ENCODE assay signal across 15 cellular contexts in the genomic region with DNA sequence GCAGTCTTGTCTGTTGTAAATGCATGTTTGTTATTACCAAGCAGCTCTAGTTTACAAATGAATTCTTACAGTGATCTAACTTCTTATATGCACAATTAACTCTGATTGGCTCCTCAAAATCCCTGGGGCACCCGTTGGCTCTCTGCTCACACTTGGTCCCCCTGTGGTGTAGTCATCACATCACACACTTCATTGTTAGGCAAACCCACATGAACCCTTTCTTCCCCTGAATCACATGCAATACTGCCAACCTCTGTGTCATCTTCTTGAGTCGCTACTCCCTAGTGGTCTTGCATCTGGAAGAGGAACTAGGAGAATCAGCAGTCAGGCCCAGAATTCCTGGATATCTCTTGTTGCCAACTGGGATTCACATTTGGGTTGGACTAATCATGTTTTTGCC.
A peak's percentile ranks its signal among the peaks of the same experiment; 100 is the strongest.
DNase-seq lines count a peak whose midpoint lies in the region; ATAC-seq and TF ChIP-seq lines count a peak whose summit lies in the region.
"Had no signal": no experiment of that assay in that cellular context is flagged by ENCODE, and none has a peak within 500 bp of the region (broad histone marks: within the 10 kb centered on the region; RNA-seq: fewer than 3 reads in every experiment).

No MANE protein-coding gene starts in this region.

- no peaks in the 10 kb centered on the region for H3K79me2 ChIP-seq in GM23338 (replicated peaks; ENCODE audit: insufficient read depth)

- intact Hi-C loops in sciatic nerve (cut with DNase I) (no loop called here), left colon (cut with DNase I, micrococcal nuclease) (no loop called here)

- H3K27ac Mint-ChIP-seq in GM23338: no peak overlapping the region
- H3K27ac Mint-ChIP-seq: activated naive CD4-positive, alpha-beta T cell treated with anti-CD3 and anti-CD28 coated beads, Interleukin-2, amount 50 U/mL, for 24 hours; CD4-positive, alpha-beta T cell; natural killer cell had no signal

- TF ChIP-seq CTCF in GM23338 (conservative IDR thresholded peaks at IDR 0.05; ENCODE audit: low read depth in 2 of 2) (no peak), epithelial cell of esophagus (IDR thresholded peaks at IDR 0.05; ENCODE audit: insufficient read depth, low read depth, low read length, missing control alignments) (no peak)

- no peaks in the 10 kb centered on the region for H3K4me1 ChIP-seq in GM23338 (ENCODE audit: insufficient read depth)
- H3K4me1 ChIP-seq: thyroid gland had no signal

- H4K20me1 ChIP-seq in GM23338 (replicated peaks; ENCODE audit: insufficient read depth): no peaks in the 10 kb centered on the region

- H3K36me3 ChIP-seq in GM23338 (ENCODE audit: insufficient read depth): no peaks in the 10 kb centered on the region
- H3K36me3 ChIP-seq: thyroid gland had no signal

- no peak overlapping the region for H3K4me3 ChIP-seq in GM23338
- no peak overlapping the region for H3K4me3 ChIP-seq in epithelial cell of esophagus (ENCODE audit: low read length)
- H3K4me3 ChIP-seq: thyroid gland had no signal

- H3K4me2 ChIP-seq in GM23338: no peak overlapping the region

- H3K27ac ChIP-seq in GM23338 (ENCODE audit: low read depth): no peak overlapping the region
- H3K27ac ChIP-seq: thyroid gland had no signal

- no peaks in the 10 kb centered on the region for H3K27me3 ChIP-seq in GM23338 (ENCODE audit: insufficient read depth)
- H3K27me3 ChIP-seq: thyroid gland had no signal

- H3F3A ChIP-seq in GM23338 (replicated peaks; ENCODE audit: low read depth): no peaks in the 10 kb centered on the region

- ATAC-seq in GM23338: peak; percentile 36; the same call in 1 of the 3 replicates
- ATAC-seq in sciatic nerve: peak; percentile 56
- no peak for ATAC-seq in left colon
- no peak for ATAC-seq in HG03354 (IDR thresholded peaks at IDR 0.05; ENCODE audit: poor library complexity, severe bottlenecking, unreplicated experiment)
- ATAC-seq: natural killer cell had no signal

- no peak overlapping the region for H3K4me3 Mint-ChIP-seq in GM23338
- H3K4me3 Mint-ChIP-seq: activated naive CD4-positive, alpha-beta T cell treated with anti-CD3 and anti-CD28 coated beads, Interleukin-2, amount 50 U/mL, for 24 hours; CD4-positive, alpha-beta T cell; natural killer cell had no signal

- H3K36me3 Mint-ChIP-seq in GM23338 (ENCODE audit: low read depth): peaks cover 9% of the 10 kb centered on the region
- H3K36me3 Mint-ChIP-seq: activated naive CD4-positive, alpha-beta T cell treated with anti-CD3 and anti-CD28 coated beads, Interleukin-2, amount 50 U/mL, for 24 hours; natural killer cell had no signal

- H3K27me3 Mint-ChIP-seq in GM23338 (ENCODE audit: insufficient read depth, low read depth, poor library complexity): peaks cover 2% of the 10 kb centered on the region
- H3K27me3 Mint-ChIP-seq: activated naive CD4-positive, alpha-beta T cell treated with anti-CD3 and anti-CD28 coated beads, Interleukin-2, amount 50 U/mL, for 24 hours; CD4-positive, alpha-beta T cell had no signal

- no peak overlapping the region for H2AFZ ChIP-seq in GM23338

- peaks cover 10% of the 10 kb centered on the region; the same call in 1 of the 2 replicates for H3K9me2 ChIP-seq in GM23338 (ENCODE audit: insufficient read depth)

- H3K9me3 Mint-ChIP-seq in GM23338: peaks cover 16% of the 10 kb centered on the region
- H3K9me3 Mint-ChIP-seq: CD4-positive, alpha-beta T cell had no signal

- peaks cover 7% of the 10 kb centered on the region; the same call in 2 of the 3 replicates for H3K4me1 Mint-ChIP-seq in GM23338
- H3K4me1 Mint-ChIP-seq: activated naive CD4-positive, alpha-beta T cell treated with anti-CD3 and anti-CD28 coated beads, Interleukin-2, amount 50 U/mL, for 24 hours; natural killer cell had no signal

- DNase-seq in GM23338 (ENCODE audit: low spot score) (no peak), NCI-H69 (lab: John Stamatoyannopoulos, UW) (peak; percentile 41), epithelial cell of esophagus (ENCODE audit: low read depth) (peak; percentile 33), sciatic nerve (ENCODE audit: low spot score) (no peak), left colon (no peak)
- no peak for DNase-seq in activated CD4-positive, CD25-positive, alpha-beta regulatory T cell (lab: John Stamatoyannopoulos, UW)
- DNase-seq: CD4-positive, alpha-beta T cell; cerebellar nuclear complex; DND-41; natural killer cell; NCI-H2171; stimulated activated CD4-positive, alpha-beta T cell treated with anti-CD3 and anti-CD28 coated beads, Interleukin-1b, Interleukin-23, amount 100 ng/mL, for 48 hours; thyroid gland had no signal

TF ChIP-seq in GM23338, 12 proteins besides CTCF, POLR2A, EP300 and RAD21 (continues in another document):
- no peak for TF ChIP-seq ZNF114 (CRISPR knock-in tag; IDR thresholded peaks at IDR 0.05)
- TF ChIP-seq POLR2AphosphoS5 (IDR thresholded peaks at IDR 0.05; ENCODE audit: low read depth): no peak
- TF ChIP-seq EZH2phosphoT487 (IDR thresholded peaks at IDR 0.05; ENCODE audit: unreplicated experiment): no peak
- TF ChIP-seq STAT1 (IDR thresholded peaks at IDR 0.05; ENCODE audit: unreplicated experiment): no peak
- TF ChIP-seq, protein P1, sequence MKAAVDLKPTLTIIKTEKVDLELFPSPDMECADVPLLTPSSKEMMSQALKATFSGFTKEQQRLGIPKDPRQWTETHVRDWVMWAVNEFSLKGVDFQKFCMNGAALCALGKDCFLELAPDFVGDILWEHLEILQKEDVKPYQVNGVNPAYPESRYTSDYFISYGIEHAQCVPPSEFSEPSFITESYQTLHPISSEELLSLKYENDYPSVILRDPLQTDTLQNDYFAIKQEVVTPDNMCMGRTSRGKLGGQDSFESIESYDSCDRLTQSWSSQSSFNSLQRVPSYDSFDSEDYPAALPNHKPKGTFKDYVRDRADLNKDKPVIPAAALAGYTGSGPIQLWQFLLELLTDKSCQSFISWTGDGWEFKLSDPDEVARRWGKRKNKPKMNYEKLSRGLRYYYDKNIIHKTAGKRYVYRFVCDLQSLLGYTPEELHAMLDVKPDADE (IDR thresholded peaks at IDR 0.05): no peak
- no peak for TF ChIP-seq NANOG (IDR thresholded peaks at IDR 0.05; ENCODE audit: borderline replicate concordance)
- TF ChIP-seq, protein P2, sequence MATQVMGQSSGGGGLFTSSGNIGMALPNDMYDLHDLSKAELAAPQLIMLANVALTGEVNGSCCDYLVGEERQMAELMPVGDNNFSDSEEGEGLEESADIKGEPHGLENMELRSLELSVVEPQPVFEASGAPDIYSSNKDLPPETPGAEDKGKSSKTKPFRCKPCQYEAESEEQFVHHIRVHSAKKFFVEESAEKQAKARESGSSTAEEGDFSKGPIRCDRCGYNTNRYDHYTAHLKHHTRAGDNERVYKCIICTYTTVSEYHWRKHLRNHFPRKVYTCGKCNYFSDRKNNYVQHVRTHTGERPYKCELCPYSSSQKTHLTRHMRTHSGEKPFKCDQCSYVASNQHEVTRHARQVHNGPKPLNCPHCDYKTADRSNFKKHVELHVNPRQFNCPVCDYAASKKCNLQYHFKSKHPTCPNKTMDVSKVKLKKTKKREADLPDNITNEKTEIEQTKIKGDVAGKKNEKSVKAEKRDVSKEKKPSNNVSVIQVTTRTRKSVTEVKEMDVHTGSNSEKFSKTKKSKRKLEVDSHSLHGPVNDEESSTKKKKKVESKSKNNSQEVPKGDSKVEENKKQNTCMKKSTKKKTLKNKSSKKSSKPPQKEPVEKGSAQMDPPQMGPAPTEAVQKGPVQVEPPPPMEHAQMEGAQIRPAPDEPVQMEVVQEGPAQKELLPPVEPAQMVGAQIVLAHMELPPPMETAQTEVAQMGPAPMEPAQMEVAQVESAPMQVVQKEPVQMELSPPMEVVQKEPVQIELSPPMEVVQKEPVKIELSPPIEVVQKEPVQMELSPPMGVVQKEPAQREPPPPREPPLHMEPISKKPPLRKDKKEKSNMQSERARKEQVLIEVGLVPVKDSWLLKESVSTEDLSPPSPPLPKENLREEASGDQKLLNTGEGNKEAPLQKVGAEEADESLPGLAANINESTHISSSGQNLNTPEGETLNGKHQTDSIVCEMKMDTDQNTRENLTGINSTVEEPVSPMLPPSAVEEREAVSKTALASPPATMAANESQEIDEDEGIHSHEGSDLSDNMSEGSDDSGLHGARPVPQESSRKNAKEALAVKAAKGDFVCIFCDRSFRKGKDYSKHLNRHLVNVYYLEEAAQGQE (IDR thresholded peaks at IDR 0.05; ENCODE audit: unreplicated experiment): no peak
- TF ChIP-seq CREB1 (CRISPR knock-in tag; IDR thresholded peaks at IDR 0.05; ENCODE audit: low read depth): no peak
- TF ChIP-seq JUNB (IDR thresholded peaks at IDR 0.05; ENCODE audit: unreplicated experiment): no peak

Comparison
In these comparisons a context has a peak if more than half of its experiments do, and no peak if none do; other contexts are left out.
1. ATAC-seq: peak in GM23338 (single experiment) and sciatic nerve (single experiment); none in left colon (single experiment) and HG03354 (single experiment).
2. DNase-seq: peak in NCI-H69 (single experiment) and epithelial cell of esophagus (single experiment); none in GM23338 (single experiment), sciatic nerve (single experiment), left colon (0 of 2) and activated CD4-positive, CD25-positive, alpha-beta regulatory T cell (0 of 4).